8 cellular contexts compared by ENCODE assay signal in the genomic region with DNA sequence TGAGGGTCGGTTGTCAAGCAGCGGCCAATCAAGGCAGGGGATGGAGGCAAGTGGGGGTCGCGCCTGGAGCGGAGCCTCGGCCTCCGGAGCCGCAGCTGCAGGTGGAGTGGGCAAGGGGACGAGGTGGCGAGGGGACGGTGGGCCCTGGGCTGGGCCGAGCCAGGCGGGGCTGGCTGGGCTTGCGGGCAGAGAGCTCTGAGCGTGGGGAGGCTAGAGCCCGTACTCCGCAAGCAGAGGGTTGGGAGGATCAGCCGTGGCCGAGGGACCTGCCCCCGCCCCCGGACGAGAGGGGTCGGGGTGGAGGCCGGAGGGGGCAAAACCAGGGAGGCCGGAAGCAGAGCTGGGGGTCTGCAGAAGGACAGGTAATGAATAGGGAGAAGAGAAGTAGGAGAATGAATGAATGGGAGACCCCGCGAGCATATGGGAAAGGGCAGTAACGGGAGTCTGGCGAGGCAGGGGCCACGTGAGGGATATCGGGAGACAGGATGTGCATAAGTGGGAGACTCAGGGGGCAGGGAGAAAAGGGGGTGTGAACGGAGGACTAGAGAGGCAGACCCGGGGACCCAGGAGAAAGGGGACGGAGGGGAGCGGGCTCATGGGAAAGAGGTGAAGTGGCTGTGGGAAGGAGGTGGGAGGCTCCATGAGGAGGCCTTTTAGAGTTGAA. TPM values are rescaled to one million over a fixed set of nuclear protein-coding genes. Genes with fewer than 3 reads are reported as not detected.
DNase-seq lines count a peak whose midpoint lies in the region; ATAC-seq and TF ChIP-seq lines count a peak whose summit lies in the region.

A gene with protein sequence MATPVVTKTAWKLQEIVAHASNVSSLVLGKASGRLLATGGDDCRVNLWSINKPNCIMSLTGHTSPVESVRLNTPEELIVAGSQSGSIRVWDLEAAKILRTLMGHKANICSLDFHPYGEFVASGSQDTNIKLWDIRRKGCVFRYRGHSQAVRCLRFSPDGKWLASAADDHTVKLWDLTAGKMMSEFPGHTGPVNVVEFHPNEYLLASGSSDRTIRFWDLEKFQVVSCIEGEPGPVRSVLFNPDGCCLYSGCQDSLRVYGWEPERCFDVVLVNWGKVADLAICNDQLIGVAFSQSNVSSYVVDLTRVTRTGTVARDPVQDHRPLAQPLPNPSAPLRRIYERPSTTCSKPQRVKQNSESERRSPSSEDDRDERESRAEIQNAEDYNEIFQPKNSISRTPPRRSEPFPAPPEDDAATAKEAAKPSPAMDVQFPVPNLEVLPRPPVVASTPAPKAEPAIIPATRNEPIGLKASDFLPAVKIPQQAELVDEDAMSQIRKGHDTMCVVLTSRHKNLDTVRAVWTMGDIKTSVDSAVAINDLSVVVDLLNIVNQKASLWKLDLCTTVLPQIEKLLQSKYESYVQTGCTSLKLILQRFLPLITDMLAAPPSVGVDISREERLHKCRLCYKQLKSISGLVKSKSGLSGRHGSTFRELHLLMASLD (plus strand): TSS at position 16 of the 664 bp plus-strand sequence. CDS start 1,474 bp downstream, outside the sequence.

- H3K9me3 ChIP-seq in muscle layer of duodenum (ENCODE audit: control insufficient read depth in 1 of 2, low read length in 2 of 2): no peaks in the 10 kb centered on the region

- peaks cover 8 to 14% of the 10 kb centered on the region in 2 donors for H3K36me3 Mint-ChIP-seq in activated T-cell treated with anti-CD3 and anti-CD28 coated beads, Interleukin-2, amount 50 U/mL, for 72 hours (ENCODE audit: insufficient read depth in 2 of 2)
- peaks cover 20% of the 10 kb centered on the region for H3K36me3 Mint-ChIP-seq in effector memory CD8-positive, alpha-beta T cell (ENCODE audit: insufficient read depth)

- no peak for ATAC-seq in activated T-cell treated with anti-CD3 and anti-CD28 coated beads, Interleukin-2, amount 50 U/mL, for 72 hours (replicated peaks in 1 of 2)
- peak; percentile 25 for ATAC-seq in effector memory CD8-positive, alpha-beta T cell (replicated peaks)
- no peak for ATAC-seq in HG02763 (IDR thresholded peaks at IDR 0.05; ENCODE audit: unreplicated experiment)

- peak within 1 kb of the TSS; percentile 94 to 95 for H3K4me3 ChIP-seq in muscle layer of duodenum (ENCODE audit: low read depth in 1 of 2, low read length in 2 of 2)

- peaks cover 8 to 11% of the 10 kb centered on the region in 2 donors for H3K9me3 Mint-ChIP-seq in activated T-cell treated with anti-CD3 and anti-CD28 coated beads, Interleukin-2, amount 50 U/mL, for 72 hours
- H3K9me3 Mint-ChIP-seq in effector memory CD8-positive, alpha-beta T cell: no peaks in the 10 kb centered on the region

- peak within 1 kb of the TSS; percentile 93 to 98 for H3K4me3 Mint-ChIP-seq in activated T-cell treated with anti-CD3 and anti-CD28 coated beads, Interleukin-2, amount 50 U/mL, for 72 hours
- H3K4me3 Mint-ChIP-seq in effector memory CD8-positive, alpha-beta T cell: peak within 1 kb of the TSS; percentile 91 to 98

- peaks cover 0 to 21% of the 10 kb centered on the region in 2 donors for H3K4me1 ChIP-seq in muscle layer of duodenum (ENCODE audit: control insufficient read depth in 1 of 2, insufficient read depth in 2 of 2, low read length in 2 of 2)

- no peaks in the 10 kb centered on the region for H3K27me3 ChIP-seq in muscle layer of duodenum (ENCODE audit: low read depth, low read length)

- no peaks in the 10 kb centered on the region for H3K27me3 Mint-ChIP-seq in activated T-cell treated with anti-CD3 and anti-CD28 coated beads, Interleukin-2, amount 50 U/mL, for 72 hours (ENCODE audit: low read depth)
- H3K27me3 Mint-ChIP-seq in effector memory CD8-positive, alpha-beta T cell: no peaks in the 10 kb centered on the region

- peak within 1 kb of the TSS; percentile 94 for H3K27ac Mint-ChIP-seq in activated T-cell treated with anti-CD3 and anti-CD28 coated beads, Interleukin-2, amount 50 U/mL, for 72 hours
- H3K27ac Mint-ChIP-seq in effector memory CD8-positive, alpha-beta T cell: peak within 1 kb of the TSS; percentile 94 to 95

- H3K36me3 ChIP-seq in muscle layer of duodenum (ENCODE audit: control insufficient read depth in 1 of 2, insufficient read depth in 2 of 2, low read length in 2 of 2): no peaks in the 10 kb centered on the region

- H3K27ac ChIP-seq in muscle layer of duodenum (ENCODE audit: low read length): peak within 1 kb of the TSS; percentile 90

- H3K4me1 Mint-ChIP-seq in activated T-cell treated with anti-CD3 and anti-CD28 coated beads, Interleukin-2, amount 50 U/mL, for 72 hours (ENCODE audit: low read depth): peaks cover 20% of the 10 kb centered on the region
- H3K4me1 Mint-ChIP-seq in effector memory CD8-positive, alpha-beta T cell (ENCODE audit: low read depth in 2 of 2): peaks cover 24 to 25% of the 10 kb centered on the region in 2 donors

- DNase-seq in activated T-cell treated with anti-CD3 and anti-CD28 coated beads, Interleukin-2, amount 50 U/mL, for 72 hours: no peak
- no peak for DNase-seq in activated T-cell treated with anti-CD3 and anti-CD28 coated beads, Interleukin-2, amount 50 U/mL, for 1 hour
- peak in 1 of 3 experiments; percentile 20 for DNase-seq in effector memory CD8-positive, alpha-beta T cell
- no peak for DNase-seq in iPS-NIHi7 (ENCODE audit: extremely low spot score)
- no peak for DNase-seq in LoVo (ENCODE audit: low spot score)

TF ChIP-seq in PFSK-1, 5 proteins besides CTCF, POLR2A, EP300 and RAD21:
- TF ChIP-seq, protein P1, sequence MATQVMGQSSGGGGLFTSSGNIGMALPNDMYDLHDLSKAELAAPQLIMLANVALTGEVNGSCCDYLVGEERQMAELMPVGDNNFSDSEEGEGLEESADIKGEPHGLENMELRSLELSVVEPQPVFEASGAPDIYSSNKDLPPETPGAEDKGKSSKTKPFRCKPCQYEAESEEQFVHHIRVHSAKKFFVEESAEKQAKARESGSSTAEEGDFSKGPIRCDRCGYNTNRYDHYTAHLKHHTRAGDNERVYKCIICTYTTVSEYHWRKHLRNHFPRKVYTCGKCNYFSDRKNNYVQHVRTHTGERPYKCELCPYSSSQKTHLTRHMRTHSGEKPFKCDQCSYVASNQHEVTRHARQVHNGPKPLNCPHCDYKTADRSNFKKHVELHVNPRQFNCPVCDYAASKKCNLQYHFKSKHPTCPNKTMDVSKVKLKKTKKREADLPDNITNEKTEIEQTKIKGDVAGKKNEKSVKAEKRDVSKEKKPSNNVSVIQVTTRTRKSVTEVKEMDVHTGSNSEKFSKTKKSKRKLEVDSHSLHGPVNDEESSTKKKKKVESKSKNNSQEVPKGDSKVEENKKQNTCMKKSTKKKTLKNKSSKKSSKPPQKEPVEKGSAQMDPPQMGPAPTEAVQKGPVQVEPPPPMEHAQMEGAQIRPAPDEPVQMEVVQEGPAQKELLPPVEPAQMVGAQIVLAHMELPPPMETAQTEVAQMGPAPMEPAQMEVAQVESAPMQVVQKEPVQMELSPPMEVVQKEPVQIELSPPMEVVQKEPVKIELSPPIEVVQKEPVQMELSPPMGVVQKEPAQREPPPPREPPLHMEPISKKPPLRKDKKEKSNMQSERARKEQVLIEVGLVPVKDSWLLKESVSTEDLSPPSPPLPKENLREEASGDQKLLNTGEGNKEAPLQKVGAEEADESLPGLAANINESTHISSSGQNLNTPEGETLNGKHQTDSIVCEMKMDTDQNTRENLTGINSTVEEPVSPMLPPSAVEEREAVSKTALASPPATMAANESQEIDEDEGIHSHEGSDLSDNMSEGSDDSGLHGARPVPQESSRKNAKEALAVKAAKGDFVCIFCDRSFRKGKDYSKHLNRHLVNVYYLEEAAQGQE (IDR thresholded peaks at IDR 0.05; ENCODE audit: insufficient read depth in 1 of 2, low read depth in 2 of 2, low read length in 2 of 2): no peak
- TF ChIP-seq SIN3A (IDR thresholded peaks at IDR 0.05; ENCODE audit: borderline replicate concordance, insufficient read depth, low read length) (peak; percentile 8; the same call in 1 of the 2 replicates), FOXP2 (optimal IDR thresholded peaks at IDR 0.05; ENCODE audit: borderline replicate concordance, extremely low read depth, extremely low read length, insufficient read depth) (peak; percentile 36)

RNA-seq across cellular contexts. Expression of the gene that starts here (rescaled TPM):
- 10 to 100 TPM; 23.2 to 31.3 TPM for total RNA-seq in activated T-cell treated with anti-CD3 and anti-CD28 coated beads, Interleukin-2, amount 50 U/mL, for 72 hours
- 83.7 TPM for polyA plus RNA-seq in PFSK-1 (2012; ENCODE audit: insufficient read length, low read depth)
